Comparison of ENCODE assay signal across 3 cellular contexts in the genomic region with DNA sequence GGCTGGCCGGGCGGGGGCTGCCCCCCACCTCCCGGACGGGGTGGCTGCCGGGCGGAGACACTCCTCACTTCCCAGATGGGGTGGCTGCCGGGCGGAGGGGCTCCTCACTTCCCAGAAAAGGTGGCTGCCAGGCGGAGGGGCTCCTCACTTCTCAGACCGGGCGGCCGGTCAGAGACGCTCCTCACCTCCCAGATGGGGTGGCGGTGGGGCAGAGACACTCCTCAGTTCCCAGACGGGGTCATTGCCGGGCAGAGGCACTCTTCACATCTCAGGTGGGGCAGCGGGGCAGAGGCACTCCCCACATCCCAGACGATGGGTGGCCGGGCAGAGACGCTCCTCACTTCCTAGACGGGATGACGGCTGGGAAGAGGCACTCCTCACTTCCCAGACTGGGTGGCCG. TPM values are rescaled to one million over a fixed set of nuclear protein-coding genes. Genes with fewer than 3 reads are reported as not detected.
DNase-seq lines count a peak whose midpoint lies in the region; ATAC-seq, FAIRE-seq and TF ChIP-seq lines count a peak whose summit lies in the region.
"Not testable (repeated sequence)": the region's sequence is repeated elsewhere in the genome, so short reads cannot be mapped to it uniquely, and the experiment has no call there.

No MANE protein-coding gene starts in this region.

- FAIRE-seq in kidney (lab: Jason Lieb, UNC), result not testable (repeated sequence)

- not testable (repeated sequence) for H3K9me3 ChIP-seq in right cardiac atrium (ENCODE audit: control insufficient read depth, low read length); kidney (ENCODE audit: control insufficient read depth in 1 of 2, low read length in 2 of 2)

- ATAC-seq in right cardiac atrium, result not testable (repeated sequence)

- H3K4me3 ChIP-seq in right cardiac atrium (ENCODE audit: low read length); kidney (ENCODE audit: low read length in 2 of 2): not testable (repeated sequence)

- 96% methylated on average over 23 of the region's 23 CpGs for WGBS in right cardiac atrium

- intact Hi-C loops in right cardiac atrium (cut with DNase I); kidney (cut with DNase I): not testable (repeated sequence)

- not testable (repeated sequence) for H3K27ac ChIP-seq in right cardiac atrium (ENCODE audit: low read length); kidney (ENCODE audit: low read depth in 2 of 2, low read length in 2 of 2)

- H3K36me3 ChIP-seq in kidney (ENCODE audit: control insufficient read depth in 1 of 2, insufficient read depth in 2 of 2, low read length in 2 of 2), result not testable (repeated sequence)

- DNase-seq in activated gamma-delta T cell (lab: John Stamatoyannopoulos, UW) (peak; percentile 2), right cardiac atrium (peak in 2 of 3 donors; percentile 13 to 39), kidney (peak; percentile 42)

- TF ChIP-seq CTCF in kidney (IDR thresholded peaks at IDR 0.05; ENCODE audit: borderline replicate concordance, extremely low read depth, insufficient read depth), result not testable (repeated sequence)

- H3K9ac ChIP-seq in kidney (ENCODE audit: low read length in 2 of 2), result not testable (repeated sequence)

- not testable (repeated sequence) for H3K27me3 ChIP-seq in right cardiac atrium (ENCODE audit: control insufficient read depth, insufficient read depth)

- not testable (repeated sequence) for H3K4me1 ChIP-seq in right cardiac atrium (ENCODE audit: control insufficient read depth, insufficient read depth, low read length); kidney (ENCODE audit: control insufficient read depth in 1 of 2, insufficient read depth in 1 of 2, low read depth in 1 of 2, low read length in 2 of 2)

RNA-seq across cellular contexts. Expression of gene ARHGEF9, which starts 40.4 kb away (rescaled TPM):
- total RNA-seq in right cardiac atrium (100 to 1,000 TPM in 1 of 4 donors, 10 to 100 TPM in 3; 75.6 to 126 (median 87.2) TPM), kidney (26.4 TPM)
- polyA plus RNA-seq in right cardiac atrium (60.6 TPM), kidney (ENCODE audit: insufficient read depth, low read depth, low replicate concordance) (20.0 TPM)
